Comparison of ENCODE assay signal across 8 cellular contexts in genomic region chr11:127843483-127844396, GRCh38.
DNase-seq lines count a peak whose midpoint lies in the region; ATAC-seq and TF ChIP-seq lines count a peak whose summit lies in the region.

No MANE protein-coding gene starts in this region.

- intact Hi-C loops in natural killer cell (cut with micrococcal nuclease) = loop anchor here (5.0 kb wide), 1 partner anchor 1114 kb away; no protein-coding TSS in a partner anchor

- H3K27ac Mint-ChIP-seq in natural killer cell = no peak overlapping the region
- no peak overlapping the region for H3K27ac Mint-ChIP-seq in natural killer cell treated with Interleukin-12 subunit alpha and Interleukin-12 subunit beta and Interleukin-15 and Interleukin-18, amount 100 ng/mL, for 72 hours
- no peak overlapping the region for H3K27ac Mint-ChIP-seq in activated CD8-positive, alpha-beta T cell treated with anti-CD3 and anti-CD28 coated beads, Interleukin-2, amount 10 ng/mL, durations not matched to agents 7 days and 5 days
- H3K27ac Mint-ChIP-seq in naive thymus-derived CD8-positive, alpha-beta T cell = no peak overlapping the region

- no peaks in the 10 kb centered on the region for H3K36me3 Mint-ChIP-seq in natural killer cell
- H3K36me3 Mint-ChIP-seq in natural killer cell treated with Interleukin-12 subunit alpha and Interleukin-12 subunit beta and Interleukin-15 and Interleukin-18, amount 100 ng/mL, for 72 hours = no peaks in the 10 kb centered on the region
- no peaks in the 10 kb centered on the region for H3K36me3 Mint-ChIP-seq in activated CD8-positive, alpha-beta T cell treated with anti-CD3 and anti-CD28 coated beads, Interleukin-2, amount 10 ng/mL, durations not matched to agents 7 days and 5 days (ENCODE audit: low read depth)
- no peaks in the 10 kb centered on the region for H3K36me3 Mint-ChIP-seq in naive thymus-derived CD8-positive, alpha-beta T cell

- peak; percentile 67 for TF ChIP-seq CTCF in natural killer cell (IDR thresholded peaks at IDR 0.05)

- peaks cover under 1 to 4% of the 10 kb centered on the region in 2 donors for H3K27me3 Mint-ChIP-seq in natural killer cell (ENCODE audit: low read depth in 2 of 2)
- H3K27me3 Mint-ChIP-seq in natural killer cell treated with Interleukin-12 subunit alpha and Interleukin-12 subunit beta and Interleukin-15 and Interleukin-18, amount 100 ng/mL, for 72 hours = peaks cover 11 to 16% of the 10 kb centered on the region in 2 donors
- peaks cover 2% of the 10 kb centered on the region for H3K27me3 Mint-ChIP-seq in activated CD8-positive, alpha-beta T cell treated with anti-CD3 and anti-CD28 coated beads, Interleukin-2, amount 10 ng/mL, durations not matched to agents 7 days and 5 days (ENCODE audit: low read depth)
- H3K27me3 Mint-ChIP-seq in naive thymus-derived CD8-positive, alpha-beta T cell = peaks cover 5 to 14% (median 12%) of the 10 kb centered on the region in 5 donors

- CTCF ChIA-PET in activated CD8-positive, alpha-beta T cell treated with anti-CD3 and anti-CD28 coated beads, Interleukin-2, amount 10 ng/mL, durations not matched to agents 7 days and 5 days (lab: Charles Lee) = interaction anchor here (0.6 to 2.0 kb wide), 18 partner anchors 9 to 1012 kb away, joined by 3 to 9 read pairs (median 3); no protein-coding TSS in a partner anchor

- ATAC-seq in natural killer cell (peak in 1 of 3 donors; percentile 48), HG03139 (IDR thresholded peaks at IDR 0.05; ENCODE audit: unreplicated experiment) (peak; percentile 76)
- ATAC-seq in natural killer cell treated with Interleukin-12 subunit alpha and Interleukin-12 subunit beta and Interleukin-15 and Interleukin-18, amount 100 ng/mL, for 72 hours = no peak
- ATAC-seq in activated CD8-positive, alpha-beta T cell treated with anti-CD3 and anti-CD28 coated beads, Interleukin-2, amount 10 ng/mL, durations not matched to agents 7 days and 5 days = peak; percentile 71
- no peak for ATAC-seq in naive thymus-derived CD8-positive, alpha-beta T cell
- no peak for ATAC-seq in stimulated activated naive CD8-positive, alpha-beta T cell treated with anti-CD3 and anti-CD28 coated beads, Interleukin-15, Interleukin-2, amounts not matched to agents 100 U/mL and 50 U/mL, for 24 hours

- H3K4me3 Mint-ChIP-seq in natural killer cell = no peak overlapping the region
- no peak overlapping the region for H3K4me3 Mint-ChIP-seq in natural killer cell treated with Interleukin-12 subunit alpha and Interleukin-12 subunit beta and Interleukin-15 and Interleukin-18, amount 100 ng/mL, for 72 hours
- no peak overlapping the region for H3K4me3 Mint-ChIP-seq in activated CD8-positive, alpha-beta T cell treated with anti-CD3 and anti-CD28 coated beads, Interleukin-2, amount 10 ng/mL, durations not matched to agents 7 days and 5 days
- no peak overlapping the region for H3K4me3 Mint-ChIP-seq in naive thymus-derived CD8-positive, alpha-beta T cell

- no peaks in the 10 kb centered on the region for H3K4me1 Mint-ChIP-seq in natural killer cell
- no peaks in the 10 kb centered on the region for H3K4me1 Mint-ChIP-seq in natural killer cell treated with Interleukin-12 subunit alpha and Interleukin-12 subunit beta and Interleukin-15 and Interleukin-18, amount 100 ng/mL, for 72 hours (ENCODE audit: low read depth in 2 of 2)
- no peaks in the 10 kb centered on the region for H3K4me1 Mint-ChIP-seq in activated CD8-positive, alpha-beta T cell treated with anti-CD3 and anti-CD28 coated beads, Interleukin-2, amount 10 ng/mL, durations not matched to agents 7 days and 5 days (ENCODE audit: low read depth)
- no peaks in the 10 kb centered on the region for H3K4me1 Mint-ChIP-seq in naive thymus-derived CD8-positive, alpha-beta T cell

- POLR2A ChIA-PET in activated CD8-positive, alpha-beta T cell treated with anti-CD3 and anti-CD28 coated beads, Interleukin-2, amount 10 ng/mL, durations not matched to agents 7 days and 5 days (lab: Charles Lee) = no interaction called here
- POLR2A ChIA-PET in naive thymus-derived CD8-positive, alpha-beta T cell (lab: Charles Lee) = no interaction called here

- no peaks in the 10 kb centered on the region for H3K9me3 Mint-ChIP-seq in natural killer cell
- H3K9me3 Mint-ChIP-seq in natural killer cell treated with Interleukin-12 subunit alpha and Interleukin-12 subunit beta and Interleukin-15 and Interleukin-18, amount 100 ng/mL, for 72 hours = no peaks in the 10 kb centered on the region
- H3K9me3 Mint-ChIP-seq in activated CD8-positive, alpha-beta T cell treated with anti-CD3 and anti-CD28 coated beads, Interleukin-2, amount 10 ng/mL, durations not matched to agents 7 days and 5 days (ENCODE audit: insufficient read depth) = no peaks in the 10 kb centered on the region
- H3K9me3 Mint-ChIP-seq in naive thymus-derived CD8-positive, alpha-beta T cell = no peaks in the 10 kb centered on the region

- DNase-seq in natural killer cell (peak; percentile 19), NCI-H524 (lab: John Stamatoyannopoulos, UW) (peak; percentile 60 to 70), epidermal melanocyte (ENCODE audit: insufficient read length, low spot score) (peak; percentile 64)
- DNase-seq in natural killer cell treated with Interleukin-12 subunit alpha and Interleukin-12 subunit beta and Interleukin-15 and Interleukin-18, amount 100 ng/mL, for 72 hours (ENCODE audit: low spot score) = no peak
- peak; percentile 75 for DNase-seq in activated CD8-positive, alpha-beta T cell treated with anti-CD3 and anti-CD28 coated beads, Interleukin-2, amount 10 ng/mL, durations not matched to agents 7 days and 5 days
- peak; percentile 1 to 67 (median 30) for DNase-seq in naive thymus-derived CD8-positive, alpha-beta T cell
- DNase-seq in stimulated activated naive CD8-positive, alpha-beta T cell treated with anti-CD3 and anti-CD28 coated beads, Interleukin-15, Interleukin-2, amounts not matched to agents 100 U/mL and 50 U/mL, for 24 hours = peak; percentile 73

Comparison
In these comparisons a context has a peak if more than half of its experiments do, and no peak if none do; other contexts are left out.
1. ATAC-seq: peak in HG03139 (single experiment) and activated CD8-positive, alpha-beta T cell treated with anti-CD3 and anti-CD28 coated beads, Interleukin-2, amount 10 ng/mL, durations not matched to agents 7 days and 5 days (single experiment); none in natural killer cell treated with Interleukin-12 subunit alpha and Interleukin-12 subunit beta and Interleukin-15 and Interleukin-18, amount 100 ng/mL, for 72 hours (0 of 2), naive thymus-derived CD8-positive, alpha-beta T cell (0 of 2) and stimulated activated naive CD8-positive, alpha-beta T cell treated with anti-CD3 and anti-CD28 coated beads, Interleukin-15, Interleukin-2, amounts not matched to agents 100 U/mL and 50 U/mL, for 24 hours (single experiment).